Comparison of ENCODE assay signal across 26 cellular contexts in the genomic region with DNA sequence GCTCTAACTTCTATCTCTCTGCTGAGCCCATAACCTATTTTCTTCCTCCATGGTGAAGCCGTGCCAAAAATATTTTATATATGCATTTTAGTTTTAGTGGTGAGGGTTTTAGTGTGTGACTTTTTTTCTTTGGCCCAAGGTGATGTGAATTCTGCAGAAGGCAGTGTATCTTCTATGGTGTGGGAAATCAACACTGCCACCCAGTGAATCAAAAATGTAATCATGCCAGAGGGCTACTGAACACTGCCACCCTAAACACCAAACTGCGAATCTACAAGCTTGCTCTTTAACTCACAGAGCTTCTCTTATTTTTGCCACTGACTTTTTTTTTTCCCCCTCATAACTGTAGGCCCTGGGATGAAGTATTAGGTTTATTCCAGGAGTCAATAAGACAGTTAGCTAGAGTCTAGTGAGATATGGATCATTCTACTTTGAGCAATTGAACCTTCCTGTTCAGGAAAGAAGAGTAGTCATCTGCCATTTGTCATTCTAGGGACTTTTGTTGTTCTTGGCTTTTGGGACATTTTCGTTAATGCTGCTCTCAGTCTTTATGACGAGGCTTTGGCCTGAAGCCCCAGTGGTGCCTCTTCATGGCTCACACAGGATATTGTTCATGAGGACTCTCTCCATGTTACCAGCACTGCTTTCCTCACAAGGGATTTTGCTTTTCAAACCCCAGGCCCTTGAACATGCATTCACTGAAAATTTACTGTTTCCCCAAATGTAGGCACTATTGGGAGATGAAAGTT. TPM values are rescaled to one million over a fixed set of nuclear protein-coding genes. Genes with fewer than 3 reads are reported as not detected.
DNase-seq lines count a peak whose midpoint lies in the region; ATAC-seq, FAIRE-seq and TF ChIP-seq lines count a peak whose summit lies in the region.
"Had no signal": no experiment of that assay in that cellular context is flagged by ENCODE, and none has a peak within 500 bp of the region (broad histone marks: within the 10 kb centered on the region; RNA-seq: fewer than 3 reads in every experiment).

No MANE protein-coding gene starts in this region.

- in situ Hi-C loops in HepG2 (cut with HindIII; ENCODE audit: extremely low pct_ligation_motif_present, low pct_unique_long_range_greater_than_20kb), result no loop called here

- H3K9me3 ChIP-seq in liver (ENCODE audit: control insufficient read depth in 4 of 4, low read length in 3 of 4), result peaks cover 0 to 7% (median 3%) of the 10 kb centered on the region in 4 donors
- peaks cover 15% of the 10 kb centered on the region for H3K9me3 ChIP-seq in HepG2 (ENCODE audit: low read length)
- H3K9me3 ChIP-seq: ascending aorta, neutrophil, uterus had no signal

- no TSS peak for BruUV-seq in HepG2 (replicated peaks; lab: Mats Ljungman, UMichigan)

- no peak overlapping the region for H2AFZ ChIP-seq in HepG2 (ENCODE audit: low read length)

- TF ChIP-seq EP300 in HepG2 (IDR thresholded peaks at IDR 0.05; ENCODE audit: low read depth in 2 of 2, low read length in 2 of 2), result no peak
- no peak for TF ChIP-seq EP300 in HepG2 (CRISPR knock-in tag; IDR thresholded peaks at IDR 0.05; ENCODE audit: borderline replicate concordance)

- H3K36me3 ChIP-seq in liver (ENCODE audit: control insufficient read depth in 4 of 4, insufficient read depth in 3 of 4, low read depth in 1 of 4, low read length in 3 of 4) (no peaks in the 10 kb centered on the region), HepG2 (replicated peaks in 1 of 2; ENCODE audit: control insufficient read depth in 1 of 2, insufficient read depth in 2 of 2, low read length in 2 of 2) (no peaks in the 10 kb centered on the region)
- H3K36me3 ChIP-seq: ascending aorta, neutrophil, uterus had no signal

- H4K20me1 ChIP-seq in HepG2 (ENCODE audit: insufficient read depth, low read length), result no peaks in the 10 kb centered on the region

- H3K9ac ChIP-seq in liver (ENCODE audit: low read depth in 1 of 2, low read length in 2 of 2) (no peak overlapping the region), HepG2 (ENCODE audit: insufficient read depth, low read depth, low read length) (no peak overlapping the region)
- H3K9ac ChIP-seq: KMS-11 had no signal

- CTCF ChIA-PET in HepG2 (lab: Yijun Ruan, JAX; ENCODE audit: low intra/inter-chr PET ratio, low total read pairs) (no interaction called here), RWPE1 (lab: Yijun Ruan, JAX) (interaction anchor here (0.6 kb wide), 1 partner anchor 81 kb away, joined by 3 read pairs; no protein-coding TSS in a partner anchor)

- WGBS in liver, result 87% methylated on average over 4 of the region's 4 CpGs
- WGBS in HepG2 (ENCODE audit: low lambda C conversion rate), result 11% methylated on average over 4 of the region's 4 CpGs

- H3K27me3 ChIP-seq in liver (ENCODE audit: control insufficient read depth in 4 of 4, insufficient read depth in 4 of 4, low read length in 3 of 4) (no peaks in the 10 kb centered on the region), HepG2 (ENCODE audit: control insufficient read depth in 1 of 2, insufficient read depth in 2 of 2, low read length in 2 of 2) (no peaks in the 10 kb centered on the region)
- H3K27me3 ChIP-seq: ascending aorta, neutrophil, uterus had no signal

- TF ChIP-seq POLR2A in HepG2 (IDR thresholded peaks at IDR 0.05; ENCODE audit: insufficient read depth in 1 of 2, low read depth in 2 of 2, low read length in 2 of 2), result no peak

- peak; percentile 61 to 66 for TF ChIP-seq RAD21 in liver (IDR thresholded peaks at IDR 0.05)
- no peak for TF ChIP-seq RAD21 in HepG2 (CRISPR knock-in tag; IDR thresholded peaks at IDR 0.05)

- no peak overlapping the region for H3K4me2 ChIP-seq in HepG2 (ENCODE audit: low read depth, low read length)
- H3K4me2 ChIP-seq: KMS-11, smooth muscle cell had no signal

- TF ChIP-seq CTCF in liver (IDR thresholded peaks at IDR 0.05; ENCODE audit: low read depth, low read length, missing input control), result peak; percentile 14
- TF ChIP-seq CTCF in HepG2 (CRISPR knock-in tag; IDR thresholded peaks at IDR 0.05), result no peak
- TF ChIP-seq CTCF in choroid plexus epithelial cell (conservative IDR thresholded peaks at IDR 0.05; ENCODE audit: low read depth, low read length), result peak; percentile 2
- TF ChIP-seq CTCF in RWPE1 (conservative IDR thresholded peaks at IDR 0.05; ENCODE audit: low read depth), result no peak

- no peak overlapping the region for H3K4me3 ChIP-seq in liver (ENCODE audit: low read depth in 1 of 3, low read length in 3 of 3)
- no peak overlapping the region for H3K4me3 ChIP-seq in HepG2 (replicated peaks in 1 of 3; ENCODE audit: insufficient read depth in 1 of 3, low read depth in 2 of 3, low read length in 3 of 3)
- no peak overlapping the region for H3K4me3 ChIP-seq in choroid plexus epithelial cell (ENCODE audit: low read depth, low read length)
- H3K4me3 ChIP-seq: ascending aorta, smooth muscle cell, uterus had no signal

- H3K27ac ChIP-seq in liver (ENCODE audit: low read depth in 1 of 2, low read length in 2 of 2), result no peak overlapping the region
- no peak overlapping the region for H3K27ac ChIP-seq in HepG2 (ENCODE audit: extremely low read length, insufficient read depth, low read length)
- no peak overlapping the region for H3K27ac ChIP-seq in RWPE1
- H3K27ac ChIP-seq: ascending aorta, KMS-11, neutrophil, uterus had no signal

- no peak for FAIRE-seq in HepG2 (lab: Jason Lieb, UNC)
- FAIRE-seq: frontal cortex had no signal

- no peaks in the 10 kb centered on the region for H3K79me2 ChIP-seq in HepG2 (ENCODE audit: insufficient read depth, low read length)

- H3K4me1 ChIP-seq in liver (ENCODE audit: control insufficient read depth in 4 of 4, insufficient read depth in 4 of 4, low read length in 3 of 4) (no peaks in the 10 kb centered on the region), HepG2 (ENCODE audit: insufficient read depth, low read length) (no peaks in the 10 kb centered on the region)
- H3K4me1 ChIP-seq: ascending aorta, uterus had no signal

- intact Hi-C loops in HepG2 (cut with micrococcal nuclease; ENCODE audit: unreplicated experiment), result no loop called here

- no peak for ATAC-seq in HepG2
- no peak for ATAC-seq in HG02759 (IDR thresholded peaks at IDR 0.05; ENCODE audit: unreplicated experiment)
- no peak for ATAC-seq in HG03097 (IDR thresholded peaks at IDR 0.05; ENCODE audit: low FRiP score, unreplicated experiment)
- ATAC-seq: stimulated activated memory B cell treated with anti-CD40 and anti-IgM and Interleukin-4, amounts not matched to agents 10 μg/mL and 1 μg/mL and 100 μg/mL, for 72 hours had no signal

- POLR2A ChIA-PET in HepG2 (lab: Yijun Ruan, JAX), result no interaction called here
- POLR2A ChIA-PET in RWPE1 (lab: Yijun Ruan, JAX; ENCODE audit: low non-redundant PET), result no interaction called here

- no peak for DNase-seq in HepG2 (ENCODE audit: low spot score)
- DNase-seq in NCI-H69 (lab: John Stamatoyannopoulos, UW), result peak; percentile 9
- no peak for DNase-seq in choroid plexus epithelial cell (ENCODE audit: low read depth)
- no peak for DNase-seq in RWPE1 (ENCODE audit: low spot score)
- DNase-seq in mesenteric fat pad (ENCODE audit: low spot score), result no peak
- DNase-seq: activated CD4-positive, alpha-beta T cell treated with anti-CD3 and anti-CD28 coated beads for 48 hours; DMS 273 treated with DMSO at 0.1 percent for 48 hours; effector CD4-positive, alpha-beta T cell; H7; hypothalamus; NCI-H1092 treated with DMSO at 0.1 percent for 48 hours; NCI-H510A treated with DMSO at 0.1 percent for 48 hours; SHP77 treated with DMSO at 0.1 percent for 48 hours; T-helper 1 cell; uterus had no signal

TF ChIP-seq in liver, 16 proteins besides CTCF, POLR2A, EP300 and RAD21:
- TF ChIP-seq, protein P1, sequence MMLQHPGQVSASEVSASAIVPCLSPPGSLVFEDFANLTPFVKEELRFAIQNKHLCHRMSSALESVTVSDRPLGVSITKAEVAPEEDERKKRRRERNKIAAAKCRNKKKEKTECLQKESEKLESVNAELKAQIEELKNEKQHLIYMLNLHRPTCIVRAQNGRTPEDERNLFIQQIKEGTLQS (IDR thresholded peaks at IDR 0.05), result no peak
- no peak for TF ChIP-seq HNF4G (IDR thresholded peaks at IDR 0.05)

TF ChIP-seq in HepG2, 621 proteins besides CTCF, POLR2A, EP300 and RAD21 (continues in another document):
- TF ChIP-seq SRSF1 (optimal IDR thresholded peaks at IDR 0.05; ENCODE audit: low read depth, low read length), result no peak
- TF ChIP-seq ZNF160 (CRISPR knock-in tag; IDR thresholded peaks at IDR 0.05), result no peak
- TF ChIP-seq ZFP36 (IDR thresholded peaks at IDR 0.05; ENCODE audit: borderline replicate concordance, low read depth, low read length, partially characterized antibody), result no peak

RNA-seq across cellular contexts. Expression of gene C7, which starts 53.1 kb away (rescaled TPM):
- total RNA-seq in liver, result 100 to 1,000 TPM in 1 of 2 donors, 10 to 100 TPM in 1; 25.5 to 268 TPM
- 100 to 1,000 TPM in 1 of 2 donors, 10 to 100 TPM in 1; 64.9 to 155 TPM for polyA plus RNA-seq in liver
- total RNA-seq in HepG2 (2016; rRNA removed; fragmentation: Illumina TruSeq; extraction: Trizol), result 3.5 and 3.6 TPM in 2 replicates
- 0.09 and 0.40 TPM in 2 replicates for total RNA-seq in HepG2 (2016; cell fraction: cytosol; rRNA removed; fragmentation: Illumina TruSeq; extraction: Trizol; ENCODE audit: low read depth)
- total RNA-seq in HepG2 (2016; cell fraction: insoluble cytoplasmic fraction; rRNA removed; fragmentation: Illumina TruSeq; extraction: Trizol), result 3.6 and 5.1 TPM in 2 replicates
- total RNA-seq in HepG2 (2016; cell fraction: membrane; rRNA removed; fragmentation: Illumina TruSeq; extraction: Trizol), result 0.48 and 0.68 TPM in 2 replicates
- total RNA-seq in HepG2 (2016; cell fraction: nucleus; rRNA removed; fragmentation: Illumina TruSeq; extraction: Trizol), result 3.9 and 5.2 TPM in 2 replicates
- polyA plus RNA-seq in HepG2 (2011; rRNA removed), result 1.4 and 1.7 TPM in 2 replicates
- polyA plus RNA-seq in HepG2 (2011; cell fraction: cytosol; rRNA removed), result 1.0 and 2.9 TPM in 2 replicates
- polyA plus RNA-seq in HepG2 (2011; cell fraction: nucleus; rRNA removed), result 1.0 and 1.1 TPM in 2 replicates
- polyA plus RNA-seq in HepG2 (2012), result 1.8 and 2.9 TPM in 2 replicates
- polyA plus RNA-seq in HepG2 (2016; cell fraction: cytosol; fragmentation: Illumina TruSeq; extraction: Trizol; ENCODE audit: low read depth), result 0.45 and 0.92 TPM in 2 replicates
- polyA plus RNA-seq in HepG2 (2016; cell fraction: insoluble cytoplasmic fraction; fragmentation: Illumina TruSeq; extraction: Trizol; ENCODE audit: low read depth), result 0.58 and 2.0 TPM in 2 replicates
- 0.09 and 0.52 TPM in 2 replicates for polyA plus RNA-seq in HepG2 (2016; cell fraction: membrane; fragmentation: Illumina TruSeq; extraction: Trizol; ENCODE audit: low read depth)
- polyA plus RNA-seq in HepG2 (2016; cell fraction: nucleus; fragmentation: Illumina TruSeq; extraction: Trizol; ENCODE audit: insufficient read depth, low read depth), result 1.7 and 9.3 TPM in 2 replicates
- 0.18 TPM in 1 of 2 replicates, not detected in the other for polyA minus RNA-seq in HepG2 (2011; rRNA and poly(A)+ RNA removed; ENCODE audit: low replicate concordance)
- polyA minus RNA-seq in HepG2 (2011; cell fraction: cytosol; rRNA and poly(A)+ RNA removed), result 0.35 and 0.59 TPM in 2 replicates
- 0.64 and 1.6 TPM in 2 replicates for polyA minus RNA-seq in HepG2 (2011; cell fraction: nucleus; rRNA and poly(A)+ RNA removed)
- total RNA-seq in mesenteric fat pad, result 326 TPM
- total RNA-seq: activated T-helper 1 cell treated with anti-CD3 and anti-CD28 coated beads, Interleukin-12 subunit alpha, Interleukin-12 subunit beta, Interleukin-2, Interleukin-4 antibody, amounts not matched to agents 30 ng/mL and 10 ng/mL and 1 ng/mL, durations not matched to agents 14 hours and 24 hours and 36 hours; G401; smooth muscle cell had no signal

Comparison
In these comparisons a context has a peak if more than half of its experiments do, and no peak if none do; other contexts are left out.
1. CTCF ChIP-seq: peak in liver (single experiment) and choroid plexus epithelial cell (single experiment); none in HepG2 (single experiment) and RWPE1 (single experiment).
2. RNA of gene C7, which starts 53.1 kb away (total RNA-seq): 326 TPM in mesenteric fat pad (single experiment) and 25.5 to 268 TPM in liver; 0.09 to 5.2 TPM in HepG2; every median in the first group is over 4 times any median in the second.